Comparison of ENCODE assay signal across 9 cellular contexts in the genomic region with DNA sequence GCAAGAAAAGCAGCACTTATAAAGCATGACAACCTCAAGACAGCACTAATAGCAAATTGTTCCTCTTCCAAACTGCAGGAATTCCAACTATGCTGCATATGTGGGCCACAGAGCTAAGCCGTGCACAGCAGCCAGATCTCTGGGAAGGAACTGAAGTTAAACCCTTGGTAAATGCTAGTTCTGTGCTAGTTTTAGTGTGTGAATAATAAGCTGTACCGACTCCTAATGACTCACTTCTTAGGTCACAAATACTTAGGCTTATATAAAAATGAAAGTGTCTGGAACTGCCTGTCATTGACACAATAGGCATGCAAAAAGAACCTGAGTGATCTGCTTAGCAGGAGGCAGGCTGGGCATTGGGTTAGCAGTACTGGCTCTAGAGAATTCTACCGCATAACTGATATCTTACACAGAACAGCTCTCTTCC. TPM values are rescaled to one million over a fixed set of nuclear protein-coding genes. Genes with fewer than 3 reads are reported as not detected.
DNase-seq lines count a peak whose midpoint lies in the region; ATAC-seq, FAIRE-seq and TF ChIP-seq lines count a peak whose summit lies in the region.
"Had no signal": no experiment of that assay in that cellular context is flagged by ENCODE, and none has a peak within 500 bp of the region (broad histone marks: within the 10 kb centered on the region; RNA-seq: fewer than 3 reads in every experiment).

No MANE protein-coding gene starts in this region.

- H3K4me1 Mint-ChIP-seq in chondrocyte (ENCODE audit: low read depth) = peaks cover 15% of the 10 kb centered on the region

- intact Hi-C loops in left lung (cut with DNase I) = no loop called here

- no peaks in the 10 kb centered on the region for H3K27me3 ChIP-seq in HUES64 (ENCODE audit: insufficient read depth, low read length)
- H3K27me3 ChIP-seq in left lung = no peaks in the 10 kb centered on the region
- H3K27me3 ChIP-seq in thoracic aorta (replicated peaks; ENCODE audit: insufficient read depth) = no peaks in the 10 kb centered on the region

- H3K36me3 ChIP-seq in HUES64 (ENCODE audit: insufficient read depth, low read length) (no peaks in the 10 kb centered on the region), left lung (no peaks in the 10 kb centered on the region), thoracic aorta (no peaks in the 10 kb centered on the region)
- H3K36me3 ChIP-seq: spleen had no signal

- peak overlapping the region; percentile 15 for H3K27ac Mint-ChIP-seq in chondrocyte (ENCODE audit: unreplicated experiment)

- peak overlapping the region; percentile 7; the same call in 1 of the 2 replicates for H3K27ac ChIP-seq in HUES64 (ENCODE audit: low read depth, low read length)
- H3K27ac ChIP-seq in left lung = peak overlapping the region; percentile 13 to 51
- peak overlapping the region; percentile 29 to 77 for H3K27ac ChIP-seq in thoracic aorta
- H3K27ac ChIP-seq: epithelial cell of prostate had no signal

- no peaks in the 10 kb centered on the region for H3K36me3 Mint-ChIP-seq in chondrocyte (ENCODE audit: low read depth)

- H3K9me3 Mint-ChIP-seq in chondrocyte (ENCODE audit: low read depth) = no peaks in the 10 kb centered on the region

- no peak overlapping the region for H3K4me3 ChIP-seq in HUES64 (ENCODE audit: low read length)
- no peak overlapping the region for H3K4me3 ChIP-seq in left lung
- no peak overlapping the region for H3K4me3 ChIP-seq in thoracic aorta
- H3K4me3 ChIP-seq: spleen had no signal

- H3K27me3 Mint-ChIP-seq in chondrocyte (ENCODE audit: low read depth) = peaks cover 10% of the 10 kb centered on the region

- no peak for FAIRE-seq in frontal cortex (lab: Jason Lieb, UNC)

- DNase-seq in chondrocyte (ENCODE audit: low spot score) (no peak), left lung (no peak), thoracic aorta (ENCODE audit: low spot score) (no peak), GF-D8 (lab: John Stamatoyannopoulos, UW) (no peak), frontal cortex (ENCODE audit: low spot score in 2 of 2) (no peak)
- no peak for DNase-seq in activated naive CD4-positive, alpha-beta T cell treated with Interleukin-2 at 50 U/mL for 16 hours
- DNase-seq: spleen had no signal

- ATAC-seq in left lung (peak; percentile 71), thoracic aorta (ENCODE audit: insufficient number of reproducible peaks, low FRiP score, low read depth) (peak; percentile 15)

- H3K9me3 ChIP-seq in HUES64 (ENCODE audit: insufficient read depth, low read depth, low read length) (no peaks in the 10 kb centered on the region), left lung (peaks cover 0 to 4% of the 10 kb centered on the region in 2 donors), thoracic aorta (no peaks in the 10 kb centered on the region)
- H3K9me3 ChIP-seq: spleen had no signal

- H3K9ac ChIP-seq in HUES64 (ENCODE audit: low read depth, low read length) = no peak overlapping the region

- TF ChIP-seq CTCF in chondrocyte (IDR thresholded peaks at IDR 0.05) (no peak), left lung (IDR thresholded peaks at IDR 0.05) (no peak), thoracic aorta (IDR thresholded peaks at IDR 0.05) (no peak)

- H3K4me1 ChIP-seq in HUES64 (ENCODE audit: insufficient read depth, low read length) (peaks cover 12% of the 10 kb centered on the region), left lung (peaks cover 6 to 7% of the 10 kb centered on the region in 2 donors), thoracic aorta (ENCODE audit: control insufficient read depth in 1 of 2, low read depth in 2 of 2) (peaks cover 5 to 14% of the 10 kb centered on the region in 2 donors)

- 59% methylated on average over 2 of the region's 3 CpGs for WGBS in HUES64

- H3K4me3 Mint-ChIP-seq in chondrocyte (ENCODE audit: unreplicated experiment) = no peak overlapping the region

RNA-seq across cellular contexts. Expression of a gene that starts 21.2 kb away (rescaled TPM):
- 104 TPM for polyA plus RNA-seq in HUES64 (2013, experiment 1 of 2)
- 114 TPM for polyA plus RNA-seq in HUES64 (2013, experiment 2 of 2)
- total RNA-seq in chondrocyte (73.3 to 87.8 TPM (median 74.7 TPM) in 3 replicates), left lung (100 to 1,000 TPM in 1 of 2 donors, 10 to 100 TPM in 1; 66.6 to 124 TPM), thoracic aorta (10 to 100 TPM; 70.4 to 86.4 TPM), frontal cortex (94.6 TPM)

RNA-seq across cellular contexts. Expression of a gene that starts 47.1 kb away (rescaled TPM):
- 41.0 TPM for polyA plus RNA-seq in HUES64 (2013, experiment 1 of 2)
- 59.0 TPM for polyA plus RNA-seq in HUES64 (2013, experiment 2 of 2)
- total RNA-seq in chondrocyte (34.2 to 41.2 TPM (median 34.9 TPM) in 3 replicates), left lung (10 to 100 TPM; 43.4 to 44.6 TPM), thoracic aorta (10 to 100 TPM; 28.3 to 29.5 TPM), frontal cortex (40.4 TPM)
